1 cellular context compared by ENCODE assay signal in the genomic region with DNA sequence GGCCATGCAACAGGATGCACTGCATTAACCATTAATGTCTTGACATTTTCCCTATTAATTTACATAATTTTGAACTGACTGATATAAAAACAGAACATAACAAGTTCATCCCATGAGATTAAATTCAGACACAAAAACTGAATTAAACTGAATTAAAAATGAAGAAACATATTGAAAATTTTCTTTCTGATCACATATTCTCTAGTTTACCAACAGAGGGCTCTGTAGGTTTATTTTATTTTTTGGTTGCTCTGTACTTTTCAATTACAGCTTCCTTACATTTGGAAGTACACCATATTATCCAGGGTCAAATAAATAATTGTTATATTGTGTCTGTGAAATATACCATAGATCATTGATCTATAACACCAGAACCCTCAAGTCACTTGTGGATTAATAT.
TF ChIP-seq lines count a peak whose summit lies in the region.

No MANE protein-coding gene starts in this region.

TF ChIP-seq in GM23338, 12 proteins besides CTCF, POLR2A, EP300 and RAD21 (continued from another document):
- TF ChIP-seq, protein P1, sequence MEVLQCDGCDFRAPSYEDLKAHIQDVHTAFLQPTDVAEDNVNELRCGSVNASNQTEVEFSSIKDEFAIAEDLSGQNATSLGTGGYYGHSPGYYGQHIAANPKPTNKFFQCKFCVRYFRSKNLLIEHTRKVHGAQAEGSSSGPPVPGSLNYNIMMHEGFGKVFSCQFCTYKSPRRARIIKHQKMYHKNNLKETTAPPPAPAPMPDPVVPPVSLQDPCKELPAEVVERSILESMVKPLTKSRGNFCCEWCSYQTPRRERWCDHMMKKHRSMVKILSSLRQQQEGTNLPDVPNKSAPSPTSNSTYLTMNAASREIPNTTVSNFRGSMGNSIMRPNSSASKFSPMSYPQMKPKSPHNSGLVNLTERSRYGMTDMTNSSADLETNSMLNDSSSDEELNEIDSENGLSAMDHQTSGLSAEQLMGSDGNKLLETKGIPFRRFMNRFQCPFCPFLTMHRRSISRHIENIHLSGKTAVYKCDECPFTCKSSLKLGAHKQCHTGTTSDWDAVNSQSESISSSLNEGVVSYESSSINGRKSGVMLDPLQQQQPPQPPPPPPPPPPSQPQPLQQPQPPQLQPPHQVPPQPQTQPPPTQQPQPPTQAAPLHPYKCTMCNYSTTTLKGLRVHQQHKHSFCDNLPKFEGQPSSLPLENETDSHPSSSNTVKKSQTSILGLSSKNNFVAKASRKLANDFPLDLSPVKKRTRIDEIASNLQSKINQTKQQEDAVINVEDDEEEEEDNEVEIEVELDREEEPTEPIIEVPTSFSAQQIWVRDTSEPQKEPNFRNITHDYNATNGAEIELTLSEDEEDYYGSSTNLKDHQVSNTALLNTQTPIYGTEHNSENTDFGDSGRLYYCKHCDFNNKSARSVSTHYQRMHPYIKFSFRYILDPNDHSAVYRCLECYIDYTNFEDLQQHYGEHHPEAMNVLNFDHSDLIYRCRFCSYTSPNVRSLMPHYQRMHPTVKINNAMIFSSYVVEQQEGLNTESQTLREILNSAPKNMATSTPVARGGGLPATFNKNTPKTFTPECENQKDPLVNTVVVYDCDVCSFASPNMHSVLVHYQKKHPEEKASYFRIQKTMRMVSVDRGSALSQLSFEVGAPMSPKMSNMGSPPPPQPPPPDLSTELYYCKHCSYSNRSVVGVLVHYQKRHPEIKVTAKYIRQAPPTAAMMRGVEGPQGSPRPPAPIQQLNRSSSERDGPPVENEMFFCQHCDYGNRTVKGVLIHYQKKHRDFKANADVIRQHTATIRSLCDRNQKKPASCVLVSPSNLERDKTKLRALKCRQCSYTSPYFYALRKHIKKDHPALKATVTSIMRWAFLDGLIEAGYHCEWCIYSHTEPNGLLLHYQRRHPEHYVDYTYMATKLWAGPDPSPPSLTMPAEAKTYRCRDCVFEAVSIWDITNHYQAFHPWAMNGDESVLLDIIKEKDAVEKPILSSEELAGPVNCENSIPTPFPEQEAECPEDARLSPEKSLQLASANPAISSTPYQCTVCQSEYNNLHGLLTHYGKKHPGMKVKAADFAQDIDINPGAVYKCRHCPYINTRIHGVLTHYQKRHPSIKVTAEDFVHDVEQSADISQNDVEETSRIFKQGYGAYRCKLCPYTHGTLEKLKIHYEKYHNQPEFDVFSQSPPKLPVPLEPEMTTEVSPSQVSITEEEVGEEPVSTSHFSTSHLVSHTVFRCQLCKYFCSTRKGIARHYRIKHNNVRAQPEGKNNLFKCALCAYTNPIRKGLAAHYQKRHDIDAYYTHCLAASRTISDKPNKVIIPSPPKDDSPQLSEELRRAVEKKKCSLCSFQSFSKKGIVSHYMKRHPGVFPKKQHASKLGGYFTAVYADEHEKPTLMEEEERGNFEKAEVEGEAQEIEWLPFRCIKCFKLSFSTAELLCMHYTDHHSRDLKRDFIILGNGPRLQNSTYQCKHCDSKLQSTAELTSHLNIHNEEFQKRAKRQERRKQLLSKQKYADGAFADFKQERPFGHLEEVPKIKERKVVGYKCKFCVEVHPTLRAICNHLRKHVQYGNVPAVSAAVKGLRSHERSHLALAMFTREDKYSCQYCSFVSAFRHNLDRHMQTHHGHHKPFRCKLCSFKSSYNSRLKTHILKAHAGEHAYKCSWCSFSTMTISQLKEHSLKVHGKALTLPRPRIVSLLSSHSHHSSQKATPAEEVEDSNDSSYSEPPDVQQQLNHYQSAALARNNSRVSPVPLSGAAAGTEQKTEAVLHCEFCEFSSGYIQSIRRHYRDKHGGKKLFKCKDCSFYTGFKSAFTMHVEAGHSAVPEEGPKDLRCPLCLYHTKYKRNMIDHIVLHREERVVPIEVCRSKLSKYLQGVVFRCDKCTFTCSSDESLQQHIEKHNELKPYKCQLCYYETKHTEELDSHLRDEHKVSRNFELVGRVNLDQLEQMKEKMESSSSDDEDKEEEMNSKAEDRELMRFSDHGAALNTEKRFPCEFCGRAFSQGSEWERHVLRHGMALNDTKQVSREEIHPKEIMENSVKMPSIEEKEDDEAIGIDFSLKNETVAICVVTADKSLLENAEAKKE (CRISPR knock-in tag; IDR thresholded peaks at IDR 0.05) = no peak
- TF ChIP-seq POLR2AphosphoS5 (IDR thresholded peaks at IDR 0.05; ENCODE audit: low read depth) (no peak), CREB1 (CRISPR knock-in tag; IDR thresholded peaks at IDR 0.05; ENCODE audit: low read depth) (no peak)
- TF ChIP-seq, protein P2, sequence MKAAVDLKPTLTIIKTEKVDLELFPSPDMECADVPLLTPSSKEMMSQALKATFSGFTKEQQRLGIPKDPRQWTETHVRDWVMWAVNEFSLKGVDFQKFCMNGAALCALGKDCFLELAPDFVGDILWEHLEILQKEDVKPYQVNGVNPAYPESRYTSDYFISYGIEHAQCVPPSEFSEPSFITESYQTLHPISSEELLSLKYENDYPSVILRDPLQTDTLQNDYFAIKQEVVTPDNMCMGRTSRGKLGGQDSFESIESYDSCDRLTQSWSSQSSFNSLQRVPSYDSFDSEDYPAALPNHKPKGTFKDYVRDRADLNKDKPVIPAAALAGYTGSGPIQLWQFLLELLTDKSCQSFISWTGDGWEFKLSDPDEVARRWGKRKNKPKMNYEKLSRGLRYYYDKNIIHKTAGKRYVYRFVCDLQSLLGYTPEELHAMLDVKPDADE (IDR thresholded peaks at IDR 0.05) = no peak
- TF ChIP-seq, protein P3, sequence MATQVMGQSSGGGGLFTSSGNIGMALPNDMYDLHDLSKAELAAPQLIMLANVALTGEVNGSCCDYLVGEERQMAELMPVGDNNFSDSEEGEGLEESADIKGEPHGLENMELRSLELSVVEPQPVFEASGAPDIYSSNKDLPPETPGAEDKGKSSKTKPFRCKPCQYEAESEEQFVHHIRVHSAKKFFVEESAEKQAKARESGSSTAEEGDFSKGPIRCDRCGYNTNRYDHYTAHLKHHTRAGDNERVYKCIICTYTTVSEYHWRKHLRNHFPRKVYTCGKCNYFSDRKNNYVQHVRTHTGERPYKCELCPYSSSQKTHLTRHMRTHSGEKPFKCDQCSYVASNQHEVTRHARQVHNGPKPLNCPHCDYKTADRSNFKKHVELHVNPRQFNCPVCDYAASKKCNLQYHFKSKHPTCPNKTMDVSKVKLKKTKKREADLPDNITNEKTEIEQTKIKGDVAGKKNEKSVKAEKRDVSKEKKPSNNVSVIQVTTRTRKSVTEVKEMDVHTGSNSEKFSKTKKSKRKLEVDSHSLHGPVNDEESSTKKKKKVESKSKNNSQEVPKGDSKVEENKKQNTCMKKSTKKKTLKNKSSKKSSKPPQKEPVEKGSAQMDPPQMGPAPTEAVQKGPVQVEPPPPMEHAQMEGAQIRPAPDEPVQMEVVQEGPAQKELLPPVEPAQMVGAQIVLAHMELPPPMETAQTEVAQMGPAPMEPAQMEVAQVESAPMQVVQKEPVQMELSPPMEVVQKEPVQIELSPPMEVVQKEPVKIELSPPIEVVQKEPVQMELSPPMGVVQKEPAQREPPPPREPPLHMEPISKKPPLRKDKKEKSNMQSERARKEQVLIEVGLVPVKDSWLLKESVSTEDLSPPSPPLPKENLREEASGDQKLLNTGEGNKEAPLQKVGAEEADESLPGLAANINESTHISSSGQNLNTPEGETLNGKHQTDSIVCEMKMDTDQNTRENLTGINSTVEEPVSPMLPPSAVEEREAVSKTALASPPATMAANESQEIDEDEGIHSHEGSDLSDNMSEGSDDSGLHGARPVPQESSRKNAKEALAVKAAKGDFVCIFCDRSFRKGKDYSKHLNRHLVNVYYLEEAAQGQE (IDR thresholded peaks at IDR 0.05; ENCODE audit: unreplicated experiment) = no peak
